Comparison of ENCODE assay signal across 8 cellular contexts in genomic region chr7:22582860-22583640, GRCh38.
DNase-seq lines count a peak whose midpoint lies in the region; ATAC-seq and TF ChIP-seq lines count a peak whose summit lies in the region.

No MANE protein-coding gene starts in this region.

- H3K36me3 ChIP-seq in HUES6 (ENCODE audit: control insufficient read depth, insufficient read depth, low read length) (no peaks in the 10 kb centered on the region; the same call in 1 of the 2 replicates), SJCRH30 (no peaks in the 10 kb centered on the region)

- peaks cover 33% of the 10 kb centered on the region for H3K4me1 ChIP-seq in HUES6 (ENCODE audit: control insufficient read depth, insufficient read depth, low read length)
- peaks cover 3% of the 10 kb centered on the region; the same call in 1 of the 2 replicates for H3K4me1 ChIP-seq in SJCRH30

- H3K4me3 Mint-ChIP-seq in MCF 10A (ENCODE audit: unreplicated experiment) = no peak overlapping the region
- no peak overlapping the region for H3K4me3 Mint-ChIP-seq in activated naive CD8-positive, alpha-beta T cell treated with anti-CD3 and anti-CD28 coated beads for 36 hours

- peaks cover 52% of the 10 kb centered on the region for H3K4me1 Mint-ChIP-seq in MCF 10A (ENCODE audit: insufficient read depth, unreplicated experiment)
- H3K4me1 Mint-ChIP-seq in activated naive CD8-positive, alpha-beta T cell treated with anti-CD3 and anti-CD28 coated beads for 36 hours = peaks cover 25% of the 10 kb centered on the region

- TF ChIP-seq CTCF in AG04450 (IDR thresholded peaks at IDR 0.05; ENCODE audit: low read depth, low read length) = no peak
- no peak for TF ChIP-seq CTCF in MCF 10A (IDR thresholded peaks at IDR 0.05; ENCODE audit: unreplicated experiment)

- TSS peak; percentile 87 for BruUV-seq in MCF 10A (replicated peaks; lab: Mats Ljungman, UMichigan)

- DNase-seq in AG04450 (ENCODE audit: low read depth, low spot score) (peak; percentile 79), MCF 10A (ENCODE audit: unreplicated experiment) (peak; percentile 95), kidney glomerular epithelial cell (lab: John Stamatoyannopoulos, UW) (peak; percentile 89), SJCRH30 (no peak)
- DNase-seq in activated naive CD8-positive, alpha-beta T cell treated with anti-CD3 and anti-CD28 coated beads for 36 hours = no peak

- intact Hi-C loops in MCF 10A (cut with micrococcal nuclease) = no loop called here

- H3K27me3 ChIP-seq in AG04450 (ENCODE audit: control insufficient read depth, insufficient read depth, low read length) = no peaks in the 10 kb centered on the region
- no peaks in the 10 kb centered on the region for H3K27me3 ChIP-seq in HUES6 (ENCODE audit: control insufficient read depth, insufficient read depth, low read length)
- peaks cover 4% of the 10 kb centered on the region; the same call in 1 of the 2 replicates for H3K27me3 ChIP-seq in SJCRH30

- H3K4me3 ChIP-seq in AG04450 (ENCODE audit: low read depth, low read length) (no peak overlapping the region), HUES6 (ENCODE audit: low read depth, low read length) (no peak overlapping the region), SJCRH30 (no peak overlapping the region)

- peaks cover 8% of the 10 kb centered on the region for H3K9me3 Mint-ChIP-seq in MCF 10A (ENCODE audit: unreplicated experiment)
- H3K9me3 Mint-ChIP-seq in activated naive CD8-positive, alpha-beta T cell treated with anti-CD3 and anti-CD28 coated beads for 36 hours = no peaks in the 10 kb centered on the region

- POLR2A ChIA-PET in AG04450 (lab: Yijun Ruan, JAX) = interaction anchor here (0.5 to 1.3 kb wide), 2 partner anchors 145 to 274 kb away, joined by 4 to 6 read pairs; no protein-coding TSS in a partner anchor
- POLR2A ChIA-PET in MCF 10A (lab: Yijun Ruan, JAX) = interaction anchor here (0.7 to 1.9 kb wide), 3 partner anchors 11 to 144 kb away, joined by 3 to 7 read pairs (median 3); partner anchors contain the start of gene IL6

- no peaks in the 10 kb centered on the region for H3K27me3 Mint-ChIP-seq in MCF 10A (ENCODE audit: insufficient read depth, unreplicated experiment)
- peaks cover 37% of the 10 kb centered on the region for H3K27me3 Mint-ChIP-seq in activated naive CD8-positive, alpha-beta T cell treated with anti-CD3 and anti-CD28 coated beads for 36 hours

- H3K36me3 Mint-ChIP-seq in MCF 10A (ENCODE audit: insufficient read depth, unreplicated experiment) = no peaks in the 10 kb centered on the region
- peaks cover 2% of the 10 kb centered on the region for H3K36me3 Mint-ChIP-seq in activated naive CD8-positive, alpha-beta T cell treated with anti-CD3 and anti-CD28 coated beads for 36 hours

- ATAC-seq in HG03175 (IDR thresholded peaks at IDR 0.05; ENCODE audit: unreplicated experiment) (no peak), GM19328 (IDR thresholded peaks at IDR 0.05; ENCODE audit: unreplicated experiment) (no peak)

- H3K27ac Mint-ChIP-seq in MCF 10A (ENCODE audit: low read depth, unreplicated experiment) = peak overlapping the region; percentile 92
- H3K27ac Mint-ChIP-seq in activated naive CD8-positive, alpha-beta T cell treated with anti-CD3 and anti-CD28 coated beads for 36 hours = no peak overlapping the region

- H3K27ac ChIP-seq in AG04450 (ENCODE audit: low read depth, low read length) (peak overlapping the region; percentile 31), HUES6 (ENCODE audit: low read depth, low read length) (peak overlapping the region; percentile 4; the same call in 1 of the 2 replicates), SJCRH30 (no peak overlapping the region)

- CTCF ChIA-PET in AG04450 (lab: Charles Lee) = no interaction called here
- CTCF ChIA-PET in MCF 10A (lab: Yijun Ruan, JAX) = interaction anchor here (0.5 to 3.2 kb wide), 8 partner anchors 22 to 242 kb away, joined by 3 to 15 read pairs (median 3); partner anchors contain the start of gene IL6

- H3K9me3 ChIP-seq in AG04450 (ENCODE audit: control insufficient read depth, insufficient read depth, low read length) = peaks cover 2% of the 10 kb centered on the region; the same call in 1 of the 2 replicates
- H3K9me3 ChIP-seq in HUES6 (ENCODE audit: control insufficient read depth, insufficient read depth, low read depth, low read length) = no peaks in the 10 kb centered on the region; the same call in 1 of the 2 replicates
- H3K9me3 ChIP-seq in SJCRH30 (replicated peaks) = no peaks in the 10 kb centered on the region

- no peak overlapping the region for H3K9ac ChIP-seq in HUES6 (ENCODE audit: low read length)

Comparison
In these comparisons a context has a peak if more than half of its experiments do, and no peak if none do; other contexts are left out.
1. DNase-seq: peak in AG04450 (single experiment), MCF 10A (single experiment) and kidney glomerular epithelial cell (single experiment); none in activated naive CD8-positive, alpha-beta T cell treated with anti-CD3 and anti-CD28 coated beads for 36 hours (single experiment) and SJCRH30 (0 of 2).